Comparison of ENCODE assay signal across 8 cellular contexts in genomic region chr19:18251587-18252369, GRCh38.
A peak's percentile ranks its signal among the peaks of the same experiment; 100 is the strongest.
DNase-seq lines count a peak whose midpoint lies in the region; ATAC-seq and TF ChIP-seq lines count a peak whose summit lies in the region.

No MANE protein-coding gene starts in this region.

- peak; percentile 98 for TF ChIP-seq CTCF in GM12864 (IDR thresholded peaks at IDR 0.05; ENCODE audit: low read depth, low read length, missing control alignments)
- peak; percentile 91 for TF ChIP-seq CTCF in astrocyte of the spinal cord (IDR thresholded peaks at IDR 0.05; ENCODE audit: low read depth, low read length)

- DNase-seq in GM12864 (ENCODE audit: low read depth) (peak; percentile 48), NCI-H1436 treated with DMSO at 0.1 percent for 48 hours (lab: John Stamatoyannopoulos, UW) (peak; percentile 30), T1000 (lab: John Stamatoyannopoulos, UW) (peak; percentile 44), astrocyte of the spinal cord (ENCODE audit: low read depth, low spot score) (peak; percentile 53), iPS DF 6.9 (ENCODE audit: low read depth, low spot score) (peak; percentile 81)
- peak; percentile 52 to 78 for DNase-seq in stimulated activated CD4-positive, alpha-beta T cell treated with anti-CD3 and anti-CD28 coated beads, Interleukin-12 subunit alpha, Interleukin-12 subunit beta, amount 100 ng/mL, for 24 hours (ENCODE audit: low read depth in 2 of 2)

- in situ Hi-C loops in astrocyte of the spinal cord (cut with HindIII; ENCODE audit: low sequenced_read_pairs) = no loop called here

- WGBS in iPS DF 6.9 (ENCODE audit: insufficient coverage, insufficient read length) = no CpG with 5 or more reads among the region's 23 CpGs

- peaks cover 6% of the 10 kb centered on the region for H3K4me1 ChIP-seq in iPS DF 6.9 (ENCODE audit: control insufficient read depth, insufficient read depth, low read length)

- ATAC-seq in HG03469 (IDR thresholded peaks at IDR 0.05; ENCODE audit: unreplicated experiment) (no peak), HG03342 (IDR thresholded peaks at IDR 0.05; ENCODE audit: unreplicated experiment) (no peak)

- no peaks in the 10 kb centered on the region for H3K27me3 ChIP-seq in iPS DF 6.9 (ENCODE audit: control insufficient read depth, insufficient read depth, low read length)

- H3K9me3 ChIP-seq in iPS DF 6.9 (ENCODE audit: control insufficient read depth, insufficient read depth, low read length) = no peaks in the 10 kb centered on the region

- H3K36me3 ChIP-seq in iPS DF 6.9 (ENCODE audit: control insufficient read depth, insufficient read depth, low read length) = no peaks in the 10 kb centered on the region

- no peak overlapping the region for H3K27ac ChIP-seq in iPS DF 6.9 (ENCODE audit: low read length)

- H3K4me3 ChIP-seq in GM12864 (ENCODE audit: low read depth, low read length) (no peak overlapping the region), astrocyte of the spinal cord (ENCODE audit: low read depth, low read length) (no peak overlapping the region), iPS DF 6.9 (ENCODE audit: low read length) (0 out of 2 replicates have a peak overlapping the region, but pooled peaks have one; percentile 16)

Comparison
In these comparisons a context has a peak if more than half of its experiments do, and no peak if none do; other contexts are left out.
1. DNase-seq: peak in every context shown above with its lines; median percentile 81 in iPS DF 6.9; 65 in stimulated activated CD4-positive, alpha-beta T cell treated with anti-CD3 and anti-CD28 coated beads, Interleukin-12 subunit alpha, Interleukin-12 subunit beta, amount 100 ng/mL, for 24 hours; 53 in astrocyte of the spinal cord; 48 in GM12864; 44 in T1000; 30 in NCI-H1436 treated with DMSO at 0.1 percent for 48 hours.